ENCODE assay signal across 1 cellular context in genomic region chr7:141071260-141071854, GRCh38.
TF ChIP-seq lines count a peak whose summit lies in the region.

No MANE protein-coding gene starts in this region.

TF ChIP-seq in HCT116, 20 proteins besides CTCF, POLR2A, EP300 and RAD21 (continued from another document):
- TF ChIP-seq MAX (IDR thresholded peaks at IDR 0.05) (no peak), SP1 (IDR thresholded peaks at IDR 0.05; ENCODE audit: low read depth) (no peak), ATF3 (IDR thresholded peaks at IDR 0.05) (no peak), TCF7L2 (IDR thresholded peaks at IDR 0.05; ENCODE audit: borderline replicate concordance, extremely low read depth, insufficient read depth, insufficient read length) (no peak)
